In the genomic region with DNA sequence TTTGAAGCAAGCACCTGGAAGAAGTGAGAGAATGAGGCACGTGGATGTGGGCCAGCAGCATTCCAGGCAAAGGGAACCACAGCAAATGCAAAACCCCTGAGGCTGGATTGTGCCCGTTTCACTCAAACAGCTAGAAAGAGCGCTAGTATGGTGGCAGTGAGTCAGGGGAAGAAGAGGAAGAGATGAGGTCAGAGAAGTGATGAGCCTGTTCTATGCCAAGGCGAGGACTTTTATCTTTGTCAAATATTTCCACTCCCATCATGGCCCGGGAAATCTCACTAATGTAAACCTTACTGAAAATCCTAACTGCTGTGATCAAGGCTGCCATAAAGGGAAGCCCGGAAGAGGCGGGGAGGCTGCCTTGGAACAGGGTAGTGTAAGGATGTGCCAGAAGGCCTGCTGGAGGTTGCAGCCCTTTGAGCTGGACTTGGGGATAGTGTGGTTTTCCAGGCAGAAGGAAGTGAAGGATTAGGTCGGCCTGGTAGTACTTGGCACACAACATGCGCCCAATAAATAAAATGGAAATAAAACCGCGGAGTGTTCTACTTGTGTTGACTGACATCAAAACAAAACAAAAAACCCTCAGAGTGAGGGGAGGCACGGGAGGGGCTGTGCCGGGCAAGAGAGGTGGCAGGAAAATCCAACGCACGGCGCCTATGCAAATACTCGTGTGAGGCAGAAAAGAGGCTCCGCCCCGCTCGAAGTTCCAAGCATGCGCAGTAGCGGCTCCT, we compare ENCODE assay signal across 1 cellular context.
TF ChIP-seq lines count a peak whose summit lies in the region.

No MANE protein-coding gene starts in this region.

TF ChIP-seq in GM23338, 12 proteins besides CTCF, POLR2A, EP300 and RAD21 (continued from another document):
- TF ChIP-seq, protein P1, sequence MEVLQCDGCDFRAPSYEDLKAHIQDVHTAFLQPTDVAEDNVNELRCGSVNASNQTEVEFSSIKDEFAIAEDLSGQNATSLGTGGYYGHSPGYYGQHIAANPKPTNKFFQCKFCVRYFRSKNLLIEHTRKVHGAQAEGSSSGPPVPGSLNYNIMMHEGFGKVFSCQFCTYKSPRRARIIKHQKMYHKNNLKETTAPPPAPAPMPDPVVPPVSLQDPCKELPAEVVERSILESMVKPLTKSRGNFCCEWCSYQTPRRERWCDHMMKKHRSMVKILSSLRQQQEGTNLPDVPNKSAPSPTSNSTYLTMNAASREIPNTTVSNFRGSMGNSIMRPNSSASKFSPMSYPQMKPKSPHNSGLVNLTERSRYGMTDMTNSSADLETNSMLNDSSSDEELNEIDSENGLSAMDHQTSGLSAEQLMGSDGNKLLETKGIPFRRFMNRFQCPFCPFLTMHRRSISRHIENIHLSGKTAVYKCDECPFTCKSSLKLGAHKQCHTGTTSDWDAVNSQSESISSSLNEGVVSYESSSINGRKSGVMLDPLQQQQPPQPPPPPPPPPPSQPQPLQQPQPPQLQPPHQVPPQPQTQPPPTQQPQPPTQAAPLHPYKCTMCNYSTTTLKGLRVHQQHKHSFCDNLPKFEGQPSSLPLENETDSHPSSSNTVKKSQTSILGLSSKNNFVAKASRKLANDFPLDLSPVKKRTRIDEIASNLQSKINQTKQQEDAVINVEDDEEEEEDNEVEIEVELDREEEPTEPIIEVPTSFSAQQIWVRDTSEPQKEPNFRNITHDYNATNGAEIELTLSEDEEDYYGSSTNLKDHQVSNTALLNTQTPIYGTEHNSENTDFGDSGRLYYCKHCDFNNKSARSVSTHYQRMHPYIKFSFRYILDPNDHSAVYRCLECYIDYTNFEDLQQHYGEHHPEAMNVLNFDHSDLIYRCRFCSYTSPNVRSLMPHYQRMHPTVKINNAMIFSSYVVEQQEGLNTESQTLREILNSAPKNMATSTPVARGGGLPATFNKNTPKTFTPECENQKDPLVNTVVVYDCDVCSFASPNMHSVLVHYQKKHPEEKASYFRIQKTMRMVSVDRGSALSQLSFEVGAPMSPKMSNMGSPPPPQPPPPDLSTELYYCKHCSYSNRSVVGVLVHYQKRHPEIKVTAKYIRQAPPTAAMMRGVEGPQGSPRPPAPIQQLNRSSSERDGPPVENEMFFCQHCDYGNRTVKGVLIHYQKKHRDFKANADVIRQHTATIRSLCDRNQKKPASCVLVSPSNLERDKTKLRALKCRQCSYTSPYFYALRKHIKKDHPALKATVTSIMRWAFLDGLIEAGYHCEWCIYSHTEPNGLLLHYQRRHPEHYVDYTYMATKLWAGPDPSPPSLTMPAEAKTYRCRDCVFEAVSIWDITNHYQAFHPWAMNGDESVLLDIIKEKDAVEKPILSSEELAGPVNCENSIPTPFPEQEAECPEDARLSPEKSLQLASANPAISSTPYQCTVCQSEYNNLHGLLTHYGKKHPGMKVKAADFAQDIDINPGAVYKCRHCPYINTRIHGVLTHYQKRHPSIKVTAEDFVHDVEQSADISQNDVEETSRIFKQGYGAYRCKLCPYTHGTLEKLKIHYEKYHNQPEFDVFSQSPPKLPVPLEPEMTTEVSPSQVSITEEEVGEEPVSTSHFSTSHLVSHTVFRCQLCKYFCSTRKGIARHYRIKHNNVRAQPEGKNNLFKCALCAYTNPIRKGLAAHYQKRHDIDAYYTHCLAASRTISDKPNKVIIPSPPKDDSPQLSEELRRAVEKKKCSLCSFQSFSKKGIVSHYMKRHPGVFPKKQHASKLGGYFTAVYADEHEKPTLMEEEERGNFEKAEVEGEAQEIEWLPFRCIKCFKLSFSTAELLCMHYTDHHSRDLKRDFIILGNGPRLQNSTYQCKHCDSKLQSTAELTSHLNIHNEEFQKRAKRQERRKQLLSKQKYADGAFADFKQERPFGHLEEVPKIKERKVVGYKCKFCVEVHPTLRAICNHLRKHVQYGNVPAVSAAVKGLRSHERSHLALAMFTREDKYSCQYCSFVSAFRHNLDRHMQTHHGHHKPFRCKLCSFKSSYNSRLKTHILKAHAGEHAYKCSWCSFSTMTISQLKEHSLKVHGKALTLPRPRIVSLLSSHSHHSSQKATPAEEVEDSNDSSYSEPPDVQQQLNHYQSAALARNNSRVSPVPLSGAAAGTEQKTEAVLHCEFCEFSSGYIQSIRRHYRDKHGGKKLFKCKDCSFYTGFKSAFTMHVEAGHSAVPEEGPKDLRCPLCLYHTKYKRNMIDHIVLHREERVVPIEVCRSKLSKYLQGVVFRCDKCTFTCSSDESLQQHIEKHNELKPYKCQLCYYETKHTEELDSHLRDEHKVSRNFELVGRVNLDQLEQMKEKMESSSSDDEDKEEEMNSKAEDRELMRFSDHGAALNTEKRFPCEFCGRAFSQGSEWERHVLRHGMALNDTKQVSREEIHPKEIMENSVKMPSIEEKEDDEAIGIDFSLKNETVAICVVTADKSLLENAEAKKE (CRISPR knock-in tag; IDR thresholded peaks at IDR 0.05) = no peak
- TF ChIP-seq POLR2AphosphoS5 (IDR thresholded peaks at IDR 0.05; ENCODE audit: low read depth) (no peak), EZH2phosphoT487 (IDR thresholded peaks at IDR 0.05; ENCODE audit: unreplicated experiment) (no peak), NANOG (IDR thresholded peaks at IDR 0.05; ENCODE audit: borderline replicate concordance) (no peak), STAT1 (IDR thresholded peaks at IDR 0.05; ENCODE audit: unreplicated experiment) (no peak), EZH2 (IDR thresholded peaks at IDR 0.05; ENCODE audit: low read depth, unreplicated experiment) (no peak)
- TF ChIP-seq, protein P2, sequence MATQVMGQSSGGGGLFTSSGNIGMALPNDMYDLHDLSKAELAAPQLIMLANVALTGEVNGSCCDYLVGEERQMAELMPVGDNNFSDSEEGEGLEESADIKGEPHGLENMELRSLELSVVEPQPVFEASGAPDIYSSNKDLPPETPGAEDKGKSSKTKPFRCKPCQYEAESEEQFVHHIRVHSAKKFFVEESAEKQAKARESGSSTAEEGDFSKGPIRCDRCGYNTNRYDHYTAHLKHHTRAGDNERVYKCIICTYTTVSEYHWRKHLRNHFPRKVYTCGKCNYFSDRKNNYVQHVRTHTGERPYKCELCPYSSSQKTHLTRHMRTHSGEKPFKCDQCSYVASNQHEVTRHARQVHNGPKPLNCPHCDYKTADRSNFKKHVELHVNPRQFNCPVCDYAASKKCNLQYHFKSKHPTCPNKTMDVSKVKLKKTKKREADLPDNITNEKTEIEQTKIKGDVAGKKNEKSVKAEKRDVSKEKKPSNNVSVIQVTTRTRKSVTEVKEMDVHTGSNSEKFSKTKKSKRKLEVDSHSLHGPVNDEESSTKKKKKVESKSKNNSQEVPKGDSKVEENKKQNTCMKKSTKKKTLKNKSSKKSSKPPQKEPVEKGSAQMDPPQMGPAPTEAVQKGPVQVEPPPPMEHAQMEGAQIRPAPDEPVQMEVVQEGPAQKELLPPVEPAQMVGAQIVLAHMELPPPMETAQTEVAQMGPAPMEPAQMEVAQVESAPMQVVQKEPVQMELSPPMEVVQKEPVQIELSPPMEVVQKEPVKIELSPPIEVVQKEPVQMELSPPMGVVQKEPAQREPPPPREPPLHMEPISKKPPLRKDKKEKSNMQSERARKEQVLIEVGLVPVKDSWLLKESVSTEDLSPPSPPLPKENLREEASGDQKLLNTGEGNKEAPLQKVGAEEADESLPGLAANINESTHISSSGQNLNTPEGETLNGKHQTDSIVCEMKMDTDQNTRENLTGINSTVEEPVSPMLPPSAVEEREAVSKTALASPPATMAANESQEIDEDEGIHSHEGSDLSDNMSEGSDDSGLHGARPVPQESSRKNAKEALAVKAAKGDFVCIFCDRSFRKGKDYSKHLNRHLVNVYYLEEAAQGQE (IDR thresholded peaks at IDR 0.05; ENCODE audit: unreplicated experiment) = no peak
- TF ChIP-seq, protein P3, sequence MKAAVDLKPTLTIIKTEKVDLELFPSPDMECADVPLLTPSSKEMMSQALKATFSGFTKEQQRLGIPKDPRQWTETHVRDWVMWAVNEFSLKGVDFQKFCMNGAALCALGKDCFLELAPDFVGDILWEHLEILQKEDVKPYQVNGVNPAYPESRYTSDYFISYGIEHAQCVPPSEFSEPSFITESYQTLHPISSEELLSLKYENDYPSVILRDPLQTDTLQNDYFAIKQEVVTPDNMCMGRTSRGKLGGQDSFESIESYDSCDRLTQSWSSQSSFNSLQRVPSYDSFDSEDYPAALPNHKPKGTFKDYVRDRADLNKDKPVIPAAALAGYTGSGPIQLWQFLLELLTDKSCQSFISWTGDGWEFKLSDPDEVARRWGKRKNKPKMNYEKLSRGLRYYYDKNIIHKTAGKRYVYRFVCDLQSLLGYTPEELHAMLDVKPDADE (IDR thresholded peaks at IDR 0.05) = no peak
